Comparison of ENCODE assay signal across 8 cellular contexts in the genomic region with DNA sequence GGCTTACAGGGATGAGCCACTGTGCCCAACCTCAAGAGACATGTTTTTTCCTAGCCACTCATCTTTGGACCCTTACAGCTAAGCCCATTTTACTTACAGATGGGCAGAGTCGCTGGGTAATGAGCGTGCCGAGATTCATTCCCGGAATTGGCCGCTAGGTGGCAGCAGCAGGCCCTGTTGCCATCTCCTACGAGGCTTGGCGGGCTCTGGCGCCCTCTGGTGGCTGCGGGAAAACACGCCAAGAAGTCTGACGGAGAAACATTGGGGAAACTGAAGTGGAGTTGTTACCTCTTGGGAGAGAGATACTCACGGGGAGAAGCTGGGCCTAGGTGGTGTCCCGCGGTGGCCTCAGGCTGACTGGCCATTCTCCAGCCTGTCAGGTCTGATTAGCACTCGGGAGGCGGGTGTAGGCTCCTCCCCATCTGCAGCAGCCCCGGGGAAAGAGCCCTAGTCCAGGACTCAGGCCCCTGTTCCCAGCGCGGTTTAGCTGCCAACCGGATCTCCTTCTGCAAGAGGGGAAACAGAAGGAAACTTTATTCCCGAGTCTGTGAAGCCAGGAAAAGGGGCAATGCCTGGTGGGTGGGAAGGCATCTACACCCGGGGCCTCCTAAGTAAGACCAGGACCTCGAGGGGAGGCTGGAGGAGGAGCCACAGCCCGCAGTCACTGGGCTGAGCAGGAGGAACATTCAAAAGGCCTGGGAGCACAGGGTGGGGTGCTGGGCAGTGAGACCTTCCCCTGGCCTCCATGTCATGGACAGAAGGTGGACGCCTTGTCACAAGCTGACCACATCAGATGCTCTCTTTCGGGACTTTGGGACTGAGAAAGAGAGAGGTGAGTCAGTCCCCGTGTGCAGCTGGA. TPM values are rescaled to one million over a fixed set of nuclear protein-coding genes. Genes with fewer than 3 reads are reported as not detected.
DNase-seq lines count a peak whose midpoint lies in the region; ATAC-seq, FAIRE-seq and TF ChIP-seq lines count a peak whose summit lies in the region.

No MANE protein-coding gene starts in this region.

- peaks cover 3 to 24% (median 15%) of the 10 kb centered on the region in 3 donors for H3K4me1 ChIP-seq in pancreas

- DNase-seq in NCI-H1417 (lab: John Stamatoyannopoulos, UW) (peak; percentile 83 to 94 (median 90)), glutamatergic neuron (peak; percentile 98), pancreas (peak; percentile 88 to 100 (median 96)), type B pancreatic cell (ENCODE audit: extremely low spot score, unreplicated experiment) (peak; percentile 97)

- 17 to 20% methylated on average over 27 of the region's 27 CpGs for WGBS in pancreas, 2 donors

- ATAC-seq in GM21737 (IDR thresholded peaks at IDR 0.05; ENCODE audit: unreplicated experiment) = peak; percentile 47
- ATAC-seq in pancreas = peak; percentile 46 to 74 (median 68)

- no peaks in the 10 kb centered on the region for H3K9me3 Mint-ChIP-seq in activated naive CD4-positive, alpha-beta T cell treated with anti-CD3 and anti-CD28 coated beads, Interleukin-2, amount 50 U/mL, for 24 hours
- H3K9me3 Mint-ChIP-seq in glutamatergic neuron (ENCODE audit: unreplicated experiment) (peaks cover 5% of the 10 kb centered on the region), type B pancreatic cell (no peaks in the 10 kb centered on the region)

- H3K36me3 ChIP-seq in SU-DHL-6 (ENCODE audit: low read length) (no peaks in the 10 kb centered on the region), pancreas (peaks cover 0 to 13% (median 6%) of the 10 kb centered on the region in 3 donors)

- H3K4me1 Mint-ChIP-seq in activated naive CD4-positive, alpha-beta T cell treated with anti-CD3 and anti-CD28 coated beads, Interleukin-2, amount 50 U/mL, for 24 hours = peaks cover 8% of the 10 kb centered on the region
- peaks cover 7% of the 10 kb centered on the region for H3K4me1 Mint-ChIP-seq in glutamatergic neuron (ENCODE audit: low read depth, unreplicated experiment)
- H3K4me1 Mint-ChIP-seq in type B pancreatic cell (ENCODE audit: unreplicated experiment) = peaks cover 6% of the 10 kb centered on the region

- no peaks in the 10 kb centered on the region for H3K27me3 Mint-ChIP-seq in activated naive CD4-positive, alpha-beta T cell treated with anti-CD3 and anti-CD28 coated beads, Interleukin-2, amount 50 U/mL, for 24 hours
- H3K27me3 Mint-ChIP-seq in glutamatergic neuron (ENCODE audit: unreplicated experiment) (peaks cover 3% of the 10 kb centered on the region), type B pancreatic cell (no peaks in the 10 kb centered on the region)

- H3K27ac Mint-ChIP-seq in activated naive CD4-positive, alpha-beta T cell treated with anti-CD3 and anti-CD28 coated beads, Interleukin-2, amount 50 U/mL, for 24 hours = peak overlapping the region; percentile 43
- peak overlapping the region; percentile 64 for H3K27ac Mint-ChIP-seq in glutamatergic neuron (ENCODE audit: unreplicated experiment)
- H3K27ac Mint-ChIP-seq in type B pancreatic cell = peak overlapping the region; percentile 44

- H3K9me3 ChIP-seq in SU-DHL-6 (ENCODE audit: insufficient read depth, low read length) (no peaks in the 10 kb centered on the region), pancreas (no peaks in the 10 kb centered on the region)

- H3K4me3 ChIP-seq in SU-DHL-6 (ENCODE audit: insufficient read depth, low read length, poor library complexity, severe bottlenecking) (no peak overlapping the region), pancreas (no peak overlapping the region)

- H4K20me1 ChIP-seq in SU-DHL-6 (ENCODE audit: low read depth, low read length) = no peaks in the 10 kb centered on the region

- TF ChIP-seq CTCF in C4-2B (conservative IDR thresholded peaks at IDR 0.05) = peak; percentile 100
- peak; percentile 100 for TF ChIP-seq CTCF in SU-DHL-6 (IDR thresholded peaks at IDR 0.05; ENCODE audit: insufficient read depth, low read length, poor library complexity, severe bottlenecking)
- peak; percentile 100 for TF ChIP-seq CTCF in glutamatergic neuron (IDR thresholded peaks at IDR 0.05; ENCODE audit: partially characterized antibody, unreplicated experiment)
- peak; percentile 100 for TF ChIP-seq CTCF in pancreas (IDR thresholded peaks at IDR 0.05)
- TF ChIP-seq CTCF in type B pancreatic cell (conservative IDR thresholded peaks at IDR 0.05) = peak; percentile 100

- H3K4me2 ChIP-seq in SU-DHL-6 (ENCODE audit: low read depth, low read length, poor library complexity, severe bottlenecking) = no peak overlapping the region

- no peaks in the 10 kb centered on the region for H3K79me2 ChIP-seq in SU-DHL-6 (ENCODE audit: insufficient read depth, low read length)

- H3K27ac ChIP-seq in C4-2B (no peak overlapping the region), SU-DHL-6 (ENCODE audit: low read depth, low read length) (no peak overlapping the region), pancreas (no peak overlapping the region)

- H3K9me2 ChIP-seq in SU-DHL-6 (replicated peaks; ENCODE audit: insufficient read depth, low read length) = no peaks in the 10 kb centered on the region

- no peaks in the 10 kb centered on the region for H3F3A ChIP-seq in SU-DHL-6 (ENCODE audit: insufficient read depth)

- no peak overlapping the region for H3K9ac ChIP-seq in SU-DHL-6 (ENCODE audit: low read length)

- FAIRE-seq in pancreas (lab: Jason Lieb, UNC) = no peak

- H3K4me3 Mint-ChIP-seq in activated naive CD4-positive, alpha-beta T cell treated with anti-CD3 and anti-CD28 coated beads, Interleukin-2, amount 50 U/mL, for 24 hours = no peak overlapping the region
- no peak overlapping the region for H3K4me3 Mint-ChIP-seq in glutamatergic neuron (ENCODE audit: unreplicated experiment)
- peak overlapping the region; percentile 77 for H3K4me3 Mint-ChIP-seq in type B pancreatic cell

- intact Hi-C loops in pancreas (cut with DNase I) = loop anchor here in 2 of 3 donors (5.0 kb wide), 1 partner anchor 176 kb away; no protein-coding TSS in a partner anchor

- peaks cover 3% of the 10 kb centered on the region for H3K36me3 Mint-ChIP-seq in activated naive CD4-positive, alpha-beta T cell treated with anti-CD3 and anti-CD28 coated beads, Interleukin-2, amount 50 U/mL, for 24 hours
- H3K36me3 Mint-ChIP-seq in glutamatergic neuron (ENCODE audit: unreplicated experiment) (no peaks in the 10 kb centered on the region), type B pancreatic cell (peaks cover 8% of the 10 kb centered on the region)

- no peak overlapping the region for H2AFZ ChIP-seq in SU-DHL-6 (ENCODE audit: low read depth, low read length, severe bottlenecking)

- H3K27me3 ChIP-seq in SU-DHL-6 (ENCODE audit: low read length) = no peaks in the 10 kb centered on the region
- no peaks in the 10 kb centered on the region for H3K27me3 ChIP-seq in pancreas

RNA-seq across cellular contexts. Expression of a gene that starts 9.7 kb away (rescaled TPM):
- total RNA-seq in glutamatergic neuron (ENCODE audit: unreplicated experiment) = 85.1 TPM
- total RNA-seq in pancreas = 10 to 100 TPM; 25.4 to 43.1 (median 34.2) TPM
- 10 to 100 TPM; 66.0 to 78.5 TPM for polyA plus RNA-seq in pancreas
- total RNA-seq in type B pancreatic cell (ENCODE audit: low replicate concordance) = 67.2 and 85.0 TPM in 2 replicates

RNA-seq across cellular contexts. Expression of a gene that starts 31.4 kb away (rescaled TPM):
- total RNA-seq in glutamatergic neuron (ENCODE audit: unreplicated experiment) (not detected), pancreas (100 to 1,000 TPM in 1 of 6 donors, 10 to 100 TPM in 3, 1 to 10 TPM in 2; 6.3 to 158 (median 45.7) TPM), type B pancreatic cell (ENCODE audit: low replicate concordance) (10.7 and 12.4 TPM in 2 replicates)
- 10 to 100 TPM; 46.8 to 75.1 TPM for polyA plus RNA-seq in pancreas

RNA-seq across cellular contexts. Expression of a gene that starts 42.2 kb away (rescaled TPM):
- total RNA-seq in glutamatergic neuron (ENCODE audit: unreplicated experiment) (147 TPM), pancreas (10 to 100 TPM; 23.1 to 38.3 (median 30.9) TPM), type B pancreatic cell (ENCODE audit: low replicate concordance) (108 and 150 TPM in 2 replicates)
- polyA plus RNA-seq in pancreas = 100 to 1,000 TPM in 1 of 2 donors, 10 to 100 TPM in 1; 86.1 to 133 TPM

RNA-seq across cellular contexts. Expression of a gene that starts 49.8 kb away (rescaled TPM):
- total RNA-seq in glutamatergic neuron (ENCODE audit: unreplicated experiment) = 33.0 TPM
- total RNA-seq in pancreas = 100 to 1,000 TPM in 1 of 6 donors, 10 to 100 TPM in 3, 1 to 10 TPM in 2; 6.8 to 134 (median 12.6) TPM
- 10 to 100 TPM; 73.6 to 82.8 TPM for polyA plus RNA-seq in pancreas
- 19.1 and 39.0 TPM in 2 replicates for total RNA-seq in type B pancreatic cell (ENCODE audit: low replicate concordance)

RNA-seq across cellular contexts. Expression of a gene that starts 50.7 kb away (rescaled TPM):
- total RNA-seq in glutamatergic neuron (ENCODE audit: unreplicated experiment) = 6.2 TPM
- 1 to 10 TPM; 3.0 to 6.2 (median 3.8) TPM for total RNA-seq in pancreas
- 1 to 10 TPM; 6.4 to 6.8 TPM for polyA plus RNA-seq in pancreas
- total RNA-seq in type B pancreatic cell (ENCODE audit: low replicate concordance) = 6.7 and 10.3 TPM in 2 replicates
